Comparison of ENCODE assay signal across 10 cellular contexts in the genomic region with DNA sequence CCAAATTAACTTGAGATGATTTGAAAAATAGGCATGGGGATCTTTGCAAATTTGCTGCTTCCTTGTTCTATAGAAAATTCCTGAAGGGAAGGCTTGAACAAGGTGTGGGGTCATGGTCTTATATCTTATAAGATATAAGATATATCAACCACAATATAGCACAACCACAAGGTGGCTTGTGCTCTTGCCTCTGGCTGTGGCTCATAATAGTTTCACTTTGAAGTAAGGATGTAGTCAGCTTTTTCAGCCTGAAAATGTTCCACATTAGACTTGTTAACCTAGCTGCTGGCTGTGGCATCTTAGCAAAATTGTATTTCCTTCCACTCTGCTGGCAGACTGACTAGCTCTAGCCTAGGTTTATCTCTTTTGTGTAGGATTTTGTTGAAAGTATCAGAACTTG.
A peak's percentile ranks its signal among the peaks of the same experiment; 100 is the strongest.
DNase-seq lines count a peak whose midpoint lies in the region; ATAC-seq, FAIRE-seq and TF ChIP-seq lines count a peak whose summit lies in the region.
"Had no signal": no experiment of that assay in that cellular context is flagged by ENCODE, and none has a peak within 500 bp of the region (broad histone marks: within the 10 kb centered on the region; RNA-seq: fewer than 3 reads in every experiment).

No MANE protein-coding gene starts in this region.

- no peak overlapping the region for H3K27ac ChIP-seq in OCI-LY3 (ENCODE audit: low read length)

- H3K27ac Mint-ChIP-seq in activated CD4-positive, alpha-beta T cell treated with anti-CD3 and anti-CD28 coated beads, Interleukin-2, amount 10 ng/mL, durations not matched to agents 24 days and 14 days: no peak overlapping the region

- FAIRE-seq in GM12891 (lab: Jason Lieb, UNC): no peak

- H3K4me3 ChIP-seq in OCI-LY3 (ENCODE audit: low read length): no peak overlapping the region

- no peak for ATAC-seq in GM21423 (IDR thresholded peaks at IDR 0.05; ENCODE audit: unreplicated experiment)

- H3K27me3 Mint-ChIP-seq in activated CD4-positive, alpha-beta T cell treated with anti-CD3 and anti-CD28 coated beads, Interleukin-2, amount 10 ng/mL, durations not matched to agents 24 days and 14 days: peaks cover 4% of the 10 kb centered on the region

- peak; percentile 21; the same call in 1 of the 2 replicates for TF ChIP-seq CTCF in OCI-LY3 (IDR thresholded peaks at IDR 0.05; ENCODE audit: low read depth, low read length)

- TF ChIP-seq POLR2A in GM12891 (IDR thresholded peaks at IDR 0.05; ENCODE audit: low read depth, low read length): no peak

- H3K27me3 ChIP-seq in OCI-LY3 (ENCODE audit: low read depth, low read length): no peaks in the 10 kb centered on the region

- no peaks in the 10 kb centered on the region for H3K79me2 ChIP-seq in OCI-LY3 (ENCODE audit: low read length)

- H3K4me3 Mint-ChIP-seq in activated CD4-positive, alpha-beta T cell treated with anti-CD3 and anti-CD28 coated beads, Interleukin-2, amount 10 ng/mL, durations not matched to agents 24 days and 14 days: no peak overlapping the region

- intact Hi-C loops in activated CD4-positive, alpha-beta T cell treated with anti-CD3 and anti-CD28 coated beads, Interleukin-2, amount 10 ng/mL, durations not matched to agents 24 days and 14 days (cut with micrococcal nuclease): loop anchor here (2.0 to 5.0 kb wide), 2 partner anchors 44 to 480 kb away; no protein-coding TSS in a partner anchor

- H2AFZ ChIP-seq in OCI-LY3 (ENCODE audit: low read depth, low read length): 0 out of 2 replicates have a peak overlapping the region, but pooled peaks have one; percentile 6

- H4K20me1 ChIP-seq in OCI-LY3 (ENCODE audit: insufficient read depth, low read length): no peaks in the 10 kb centered on the region

- DNase-seq in activated CD4-positive, alpha-beta T cell treated with anti-CD3 and anti-CD28 coated beads, Interleukin-2, amount 10 ng/mL, durations not matched to agents 24 days and 14 days: peak; percentile 78
- DNase-seq in activated CD4-positive, alpha-beta T cell treated with anti-CD3 and anti-CD28 coated beads, Interleukin-2, amount 50 U/mL, for 4 hours: no peak
- DNase-seq in central memory CD4-positive, alpha-beta T cell: peak; percentile 10
- peak; percentile 44 for DNase-seq in renal cortical epithelial cell (ENCODE audit: low read depth)
- no peak for DNase-seq in GM12891 (ENCODE audit: insufficient read length, low spot score)
- no peak for DNase-seq in NCI-H526 (lab: John Stamatoyannopoulos, UW)
- DNase-seq: foreskin melanocyte, NCI-H2081 had no signal

- H3K36me3 Mint-ChIP-seq in activated CD4-positive, alpha-beta T cell treated with anti-CD3 and anti-CD28 coated beads, Interleukin-2, amount 10 ng/mL, durations not matched to agents 24 days and 14 days (ENCODE audit: low read depth): no peaks in the 10 kb centered on the region

- H3K36me3 ChIP-seq in OCI-LY3 (replicated peaks; ENCODE audit: low read depth, low read length): no peaks in the 10 kb centered on the region

- peaks cover 4% of the 10 kb centered on the region; the same call in 1 of the 2 replicates for H3K9me3 ChIP-seq in OCI-LY3 (ENCODE audit: insufficient read depth, low read length)

- peaks cover 50% of the 10 kb centered on the region for H3K4me1 ChIP-seq in OCI-LY3 (ENCODE audit: low read length)

- H3K4me2 ChIP-seq in OCI-LY3 (ENCODE audit: low read length): 0 out of 2 replicates have a peak overlapping the region, but pooled peaks have one; percentile 2

- peaks cover 11% of the 10 kb centered on the region for H3K9me3 Mint-ChIP-seq in activated CD4-positive, alpha-beta T cell treated with anti-CD3 and anti-CD28 coated beads, Interleukin-2, amount 10 ng/mL, durations not matched to agents 24 days and 14 days

- peaks cover 27% of the 10 kb centered on the region for H3K4me1 Mint-ChIP-seq in activated CD4-positive, alpha-beta T cell treated with anti-CD3 and anti-CD28 coated beads, Interleukin-2, amount 10 ng/mL, durations not matched to agents 24 days and 14 days

- H3K9ac ChIP-seq in OCI-LY3 (ENCODE audit: low read length): no peak overlapping the region

TF ChIP-seq in GM12891, 5 proteins besides CTCF, POLR2A, EP300 and RAD21:
- TF ChIP-seq PAX5 (IDR thresholded peaks at IDR 0.05; ENCODE audit: insufficient read depth, low read length, severe bottlenecking) (no peak), TAF1 (IDR thresholded peaks at IDR 0.05; ENCODE audit: low read depth, low read length) (no peak), SPI1 (IDR thresholded peaks at IDR 0.05; ENCODE audit: low read depth, low read length) (no peak), POU2F2 (IDR thresholded peaks at IDR 0.05; ENCODE audit: low read depth, low read length) (no peak), POLR2AphosphoS5 (IDR thresholded peaks at IDR 0.05; ENCODE audit: low read depth, low read length) (no peak)

Comparison
In these comparisons a context has a peak if more than half of its experiments do, and no peak if none do; other contexts are left out.
1. DNase-seq: peak in activated CD4-positive, alpha-beta T cell treated with anti-CD3 and anti-CD28 coated beads, Interleukin-2, amount 10 ng/mL, durations not matched to agents 24 days and 14 days (single experiment), central memory CD4-positive, alpha-beta T cell (single experiment) and renal cortical epithelial cell (single experiment); none in activated CD4-positive, alpha-beta T cell treated with anti-CD3 and anti-CD28 coated beads, Interleukin-2, amount 50 U/mL, for 4 hours (0 of 2), GM12891 (single experiment) and NCI-H526 (0 of 2).